Comparison of ENCODE assay signal across 9 cellular contexts in genomic region chr12:97960741-97961608, GRCh38.
A peak's percentile ranks its signal among the peaks of the same experiment; 100 is the strongest.
DNase-seq lines count a peak whose midpoint lies in the region; ATAC-seq and TF ChIP-seq lines count a peak whose summit lies in the region.
"Had no signal": no experiment of that assay in that cellular context is flagged by ENCODE, and none has a peak within 500 bp of the region (broad histone marks: within the 10 kb centered on the region; RNA-seq: fewer than 3 reads in every experiment).

No MANE protein-coding gene starts in this region.

- H3K79me2 ChIP-seq in SK-N-SH (ENCODE audit: insufficient read depth), result no peaks in the 10 kb centered on the region

- CTCF ChIA-PET in SK-N-SH (lab: Yijun Ruan, JAX), result interaction anchor here (0.5 to 3.7 kb wide), 35 partner anchors 8 to 974 kb away, joined by 3 to 31 read pairs (median 4); no protein-coding TSS in a partner anchor

- no peaks in the 10 kb centered on the region for H3K36me3 ChIP-seq in SK-N-SH (replicated peaks in 1 of 2; ENCODE audit: control insufficient read depth in 1 of 2, insufficient read depth in 2 of 2, low read length in 1 of 2)

- no peak overlapping the region for H3K27ac ChIP-seq in SK-N-SH (ENCODE audit: low read depth in 2 of 2, low read length in 1 of 2)

- H3K4me3 Mint-ChIP-seq in stimulated activated memory B cell treated with anti-CD40 and anti-IgM and Interleukin-4, amounts not matched to agents 10 μg/mL and 1 μg/mL and 100 μg/mL, for 72 hours, result no peak overlapping the region

- no peaks in the 10 kb centered on the region for H3K27me3 ChIP-seq in SK-N-SH (ENCODE audit: insufficient read depth)

- no peak overlapping the region for H3K4me2 ChIP-seq in SK-N-SH

- ATAC-seq in SK-N-SH treated with all-trans-retinoic acid at 6 μM for 48 hours (no peak), GM19438 (IDR thresholded peaks at IDR 0.05; ENCODE audit: low read depth, unreplicated experiment) (peak; percentile 78), HG03378 (IDR thresholded peaks at IDR 0.05; ENCODE audit: unreplicated experiment) (peak; percentile 92)
- peak; percentile 59 for ATAC-seq in stimulated activated memory B cell treated with anti-CD40 and anti-IgM and Interleukin-4, amounts not matched to agents 10 μg/mL and 1 μg/mL and 100 μg/mL, for 72 hours

- H3K27ac Mint-ChIP-seq in stimulated activated memory B cell treated with anti-CD40 and anti-IgM and Interleukin-4, amounts not matched to agents 10 μg/mL and 1 μg/mL and 100 μg/mL, for 72 hours, result no peak overlapping the region
- H3K27ac Mint-ChIP-seq: activated naive CD4-positive, alpha-beta T cell treated with anti-CD3 and anti-CD28 coated beads, Interleukin-2, amount 50 U/mL, for 72 hours had no signal

- TF ChIP-seq CTCF in SK-N-SH (IDR thresholded peaks at IDR 0.05) (peak; percentile 64), foreskin fibroblast (IDR thresholded peaks at IDR 0.05; ENCODE audit: low read depth, low read length) (peak; percentile 35)

- 49% methylated on average over 5 of the region's 5 CpGs for WGBS in SK-N-SH (ENCODE audit: low lambda C conversion rate)

- no peaks in the 10 kb centered on the region for H3K27me3 Mint-ChIP-seq in stimulated activated memory B cell treated with anti-CD40 and anti-IgM and Interleukin-4, amounts not matched to agents 10 μg/mL and 1 μg/mL and 100 μg/mL, for 72 hours

- no peaks in the 10 kb centered on the region for H3K36me3 Mint-ChIP-seq in stimulated activated memory B cell treated with anti-CD40 and anti-IgM and Interleukin-4, amounts not matched to agents 10 μg/mL and 1 μg/mL and 100 μg/mL, for 72 hours
- H3K36me3 Mint-ChIP-seq: activated naive CD4-positive, alpha-beta T cell treated with anti-CD3 and anti-CD28 coated beads, Interleukin-2, amount 50 U/mL, for 72 hours had no signal

- no peaks in the 10 kb centered on the region for H3F3A ChIP-seq in SK-N-SH (replicated peaks; ENCODE audit: insufficient read depth)

- no peak overlapping the region; a peak in 1 of 4 replicates for H3K4me3 ChIP-seq in SK-N-SH (ENCODE audit: low read depth in 2 of 2, low read length in 1 of 2)
- H3K4me3 ChIP-seq in foreskin fibroblast (ENCODE audit: low read depth in 1 of 2, low read length in 2 of 2), result no peak overlapping the region

- no peaks in the 10 kb centered on the region for H3K4me1 ChIP-seq in SK-N-SH (ENCODE audit: control insufficient read depth in 1 of 2, insufficient read depth in 2 of 2, low read depth in 1 of 2, low read length in 1 of 2)

- DNase-seq in SK-N-SH (peak; percentile 19), RKO (ENCODE audit: low spot score) (peak; percentile 22), foreskin fibroblast (peak in 1 of 2 donors; percentile 0), epidermal melanocyte (ENCODE audit: insufficient read length, low spot score) (no peak)

- H3K9me3 ChIP-seq in SK-N-SH, result no peaks in the 10 kb centered on the region

- no peak overlapping the region for H2AFZ ChIP-seq in SK-N-SH (ENCODE audit: low read depth)

- no peaks in the 10 kb centered on the region for H3K4me1 Mint-ChIP-seq in stimulated activated memory B cell treated with anti-CD40 and anti-IgM and Interleukin-4, amounts not matched to agents 10 μg/mL and 1 μg/mL and 100 μg/mL, for 72 hours

- TF ChIP-seq EP300 in SK-N-SH (IDR thresholded peaks at IDR 0.05; ENCODE audit: borderline replicate concordance in 1 of 2, low read depth in 1 of 2, low read length in 1 of 2), result no peak

- H3K9ac ChIP-seq in SK-N-SH, result no peak overlapping the region

- TF ChIP-seq RAD21 in SK-N-SH (IDR thresholded peaks at IDR 0.05; ENCODE audit: low read length), result peak; percentile 51

- H4K20me1 ChIP-seq in SK-N-SH (ENCODE audit: insufficient read depth), result no peaks in the 10 kb centered on the region

- POLR2A ChIA-PET in SK-N-SH (lab: Yijun Ruan, JAX), result no interaction called here

- no peaks in the 10 kb centered on the region for H3K9me2 ChIP-seq in SK-N-SH

- H3K9me3 Mint-ChIP-seq in stimulated activated memory B cell treated with anti-CD40 and anti-IgM and Interleukin-4, amounts not matched to agents 10 μg/mL and 1 μg/mL and 100 μg/mL, for 72 hours, result peaks cover 8% of the 10 kb centered on the region

TF ChIP-seq in SK-N-SH, 30 proteins besides CTCF, POLR2A, EP300 and RAD21:
- TF ChIP-seq SMC3 (IDR thresholded peaks at IDR 0.05; ENCODE audit: low read depth, low read length), result peak; percentile 31; the same call in 1 of the 2 replicates
- no peak for TF ChIP-seq SIN3A (IDR thresholded peaks at IDR 0.05; ENCODE audit: borderline replicate concordance, low read depth, low read length)

TF ChIP-seq in SK-N-SH treated with all-trans-retinoic acid at 6 μM for 48 hours, 23 proteins besides CTCF, POLR2A, EP300 and RAD21:
- TF ChIP-seq ZNF70 (CRISPR knock-in tag; IDR thresholded peaks at IDR 0.05) (no peak), SNAI2 (CRISPR knock-in tag; IDR thresholded peaks at IDR 0.05) (no peak), CREB5 (CRISPR knock-in tag; IDR thresholded peaks at IDR 0.05; ENCODE audit: low read depth) (no peak), TOX (CRISPR knock-in tag; IDR thresholded peaks at IDR 0.05; ENCODE audit: borderline replicate concordance) (no peak), ISL1 (CRISPR knock-in tag; IDR thresholded peaks at IDR 0.05) (no peak), ZNF565 (CRISPR knock-in tag; conservative IDR thresholded peaks at IDR 0.05; ENCODE audit: low read depth) (no peak), CSDC2 (CRISPR knock-in tag; IDR thresholded peaks at IDR 0.05) (no peak), TSHZ2 (CRISPR knock-in tag; IDR thresholded peaks at IDR 0.05) (no peak), ZFP30 (CRISPR knock-in tag; IDR thresholded peaks at IDR 0.05) (no peak), ZFP3 (CRISPR knock-in tag; IDR thresholded peaks at IDR 0.05) (no peak), RARB (CRISPR knock-in tag; IDR thresholded peaks at IDR 0.05) (no peak), POU6F1 (CRISPR knock-in tag; IDR thresholded peaks at IDR 0.05; ENCODE audit: borderline replicate concordance, low read depth) (no peak)
